31 cellular contexts compared by ENCODE assay signal in genomic region chr5:168792678-168793077, GRCh38.
"Had no signal": no experiment of that assay in that cellular context is flagged by ENCODE, and none has a peak within 500 bp of the region (broad histone marks: within the 10 kb centered on the region; RNA-seq: fewer than 3 reads in every experiment).

No MANE protein-coding gene starts in this region.

- H3K4me3 Mint-ChIP-seq: activated CD8-positive, alpha-beta T cell treated with anti-CD3 and anti-CD28 coated beads for 36 hours; activated naive CD4-positive, alpha-beta T cell treated with anti-CD3 and anti-CD28 coated beads for 36 hours; activated naive CD4-positive, alpha-beta T cell treated with anti-CD3 and anti-CD28 coated beads, Interleukin-2, amount 50 U/mL, for 24 hours; activated naive CD8-positive, alpha-beta T cell treated with anti-CD3 and anti-CD28 coated beads for 36 hours; activated naive CD8-positive, alpha-beta T cell treated with anti-CD3 and anti-CD28 coated beads, Interleukin-2, amount 50 U/mL, for 24 hours; activated T-cell treated with anti-CD3 and anti-CD28 coated beads, Interleukin-2, amount 50 U/mL, for 4 hours; activated T-helper 17 cell treated with anti-CD3 and anti-CD28 coated beads, Interleukin-2, amount 50 U/mL, for 72 hours; effector memory CD8-positive, alpha-beta T cell; T-helper 17 cell had no signal

- H3K9me3 Mint-ChIP-seq: activated CD8-positive, alpha-beta T cell treated with anti-CD3 and anti-CD28 coated beads for 36 hours; activated naive CD4-positive, alpha-beta T cell treated with anti-CD3 and anti-CD28 coated beads for 36 hours; activated naive CD4-positive, alpha-beta T cell treated with anti-CD3 and anti-CD28 coated beads, Interleukin-2, amount 50 U/mL, for 24 hours; activated naive CD8-positive, alpha-beta T cell treated with anti-CD3 and anti-CD28 coated beads for 36 hours; activated naive CD8-positive, alpha-beta T cell treated with anti-CD3 and anti-CD28 coated beads, Interleukin-2, amount 50 U/mL, for 24 hours; activated T-cell treated with anti-CD3 and anti-CD28 coated beads, Interleukin-2, amount 50 U/mL, for 4 hours; activated T-helper 17 cell treated with anti-CD3 and anti-CD28 coated beads, Interleukin-2, amount 50 U/mL, for 72 hours; effector memory CD8-positive, alpha-beta T cell; T-helper 2 cell treated with Interferon-gamma antibody and Interleukin-4, amounts not matched to agents 5 μg/mL and 100 μg/mL, for 36 hours had no signal

- H3K36me3 ChIP-seq: adrenal gland, gastrocnemius medialis, heart left ventricle had no signal

- ATAC-seq: activated CD8-positive, alpha-beta T cell treated with anti-CD3 and anti-CD28 coated beads for 36 hours; activated naive CD8-positive, alpha-beta T cell treated with anti-CD3 and anti-CD28 coated beads, Interleukin-2, amount 50 U/mL, for 24 hours; activated T-cell treated with anti-CD3 and anti-CD28 coated beads, Interleukin-2, amount 50 U/mL, for 4 hours; activated T-helper 17 cell treated with anti-CD3 and anti-CD28 coated beads, Interleukin-2, amount 50 U/mL, for 72 hours; body of pancreas; effector memory CD8-positive, alpha-beta T cell; foreskin keratinocyte; gastrocnemius medialis; heart left ventricle; T-helper 17 cell had no signal

- H3K4me3 ChIP-seq: adrenal gland, body of pancreas, esophagus muscularis mucosa, gastrocnemius medialis, heart left ventricle had no signal

- H3K27me3 ChIP-seq: adrenal gland, body of pancreas, esophagus muscularis mucosa, foreskin keratinocyte, gastrocnemius medialis, heart left ventricle had no signal

- H3K27ac Mint-ChIP-seq: activated CD8-positive, alpha-beta T cell treated with anti-CD3 and anti-CD28 coated beads for 36 hours; activated naive CD4-positive, alpha-beta T cell treated with anti-CD3 and anti-CD28 coated beads for 36 hours; activated naive CD4-positive, alpha-beta T cell treated with anti-CD3 and anti-CD28 coated beads, Interleukin-2, amount 50 U/mL, for 24 hours; activated T-helper 17 cell treated with anti-CD3 and anti-CD28 coated beads, Interleukin-2, amount 50 U/mL, for 72 hours; effector memory CD8-positive, alpha-beta T cell; T-helper 17 cell had no signal

- H3K27me3 Mint-ChIP-seq: activated naive CD4-positive, alpha-beta T cell treated with anti-CD3 and anti-CD28 coated beads, Interleukin-2, amount 50 U/mL, for 24 hours; activated naive CD8-positive, alpha-beta T cell treated with anti-CD3 and anti-CD28 coated beads, Interleukin-2, amount 50 U/mL, for 24 hours had no signal

- H3K4me1 ChIP-seq: body of pancreas, foreskin keratinocyte, gastrocnemius medialis had no signal

- H3K27ac ChIP-seq: body of pancreas, foreskin keratinocyte, gastrocnemius medialis, heart left ventricle had no signal

- H3K9me3 ChIP-seq: adrenal gland, body of pancreas, esophagus muscularis mucosa, gastrocnemius medialis, heart left ventricle had no signal

- DNase-seq: activated CD4-positive, alpha-beta T cell treated with anti-CD3 and anti-CD28 coated beads for 4 hours; activated CD4-positive, alpha-beta T cell treated with anti-CD3 and anti-CD28 coated beads, Interleukin-2, amount 50 U/mL, for 1 hour; activated CD4-positive, alpha-beta T cell treated with anti-CD3 and anti-CD28 coated beads, Interleukin-2, amount 50 U/mL, for 48 hours; activated CD4-positive, CD25-positive, alpha-beta regulatory T cell; activated CD4-positive, CD25-positive, alpha-beta regulatory T cell treated with anti-CD3 and anti-CD28 coated beads, Interleukin-2, amount 50 U/mL, for 72 hours; activated CD8-positive, alpha-beta memory T cell treated with anti-CD3 and anti-CD28 coated beads for 24 hours; activated CD8-positive, alpha-beta T cell treated with anti-CD3 and anti-CD28 coated beads for 36 hours; activated effector memory CD4-positive, alpha-beta T cell treated with anti-CD3 and anti-CD28 coated beads, Interleukin-2, amount 50 U/mL, for 16 hours; activated naive CD4-positive, alpha-beta T cell treated with anti-CD3 and anti-CD28 coated beads for 36 hours; activated naive CD8-positive, alpha-beta T cell treated with anti-CD3 and anti-CD28 coated beads for 36 hours; activated naive CD8-positive, alpha-beta T cell treated with anti-CD3 and anti-CD28 coated beads, Interleukin-2, amount 50 U/mL, for 24 hours; activated T-cell treated with anti-CD3 and anti-CD28 coated beads, Interleukin-2, amount 50 U/mL, for 4 hours; adrenal gland; amygdala; aorta; body of pancreas; caudate nucleus; cortex of kidney; dermis blood vessel endothelial cell; effector CD4-positive, alpha-beta T cell; effector memory CD8-positive, alpha-beta T cell; erythroblast; foreskin keratinocyte; gastrocnemius medialis; glutamatergic neuron; heart left ventricle; T-helper 17 cell had no signal

- H3K4me1 Mint-ChIP-seq: activated naive CD4-positive, alpha-beta T cell treated with anti-CD3 and anti-CD28 coated beads, Interleukin-2, amount 50 U/mL, for 24 hours; activated T-helper 17 cell treated with anti-CD3 and anti-CD28 coated beads, Interleukin-2, amount 50 U/mL, for 72 hours; T-helper 17 cell had no signal

- H3K36me3 Mint-ChIP-seq: activated naive CD4-positive, alpha-beta T cell treated with anti-CD3 and anti-CD28 coated beads, Interleukin-2, amount 50 U/mL, for 24 hours; activated naive CD8-positive, alpha-beta T cell treated with anti-CD3 and anti-CD28 coated beads for 36 hours had no signal
